ENCODE assay signal across 6 cellular contexts in genomic region chr2:74548285-74548918, GRCh38. TPM values are rescaled to one million over a fixed set of nuclear protein-coding genes. Genes with fewer than 3 reads are reported as not detected.
DNase-seq lines count a peak whose midpoint lies in the region; ATAC-seq and TF ChIP-seq lines count a peak whose summit lies in the region.

No MANE protein-coding gene starts in this region.

- no peak for DNase-seq in LNCaP clone FGC (ENCODE audit: low read depth)
- no peak for DNase-seq in brain microvascular endothelial cell
- DNase-seq in neuronal stem cell (ENCODE audit: low spot score), result no peak
- no peak for DNase-seq in activated CD4-positive, CD25-positive, alpha-beta regulatory T cell treated with anti-CD3 and anti-CD28 coated beads, Interleukin-2, amount 50 U/mL, for 72 hours
- DNase-seq in DMS153 (lab: John Stamatoyannopoulos, UW), result no peak

- no peak overlapping the region for H3K14ac ChIP-seq in neuronal stem cell (ENCODE audit: low read length)

- H3K23ac ChIP-seq in neuronal stem cell (ENCODE audit: low read depth, low read length, poor library complexity), result no peak overlapping the region

- H3K4me3 ChIP-seq in LNCaP clone FGC (ENCODE audit: low read depth, low read length), result peak overlapping the region; percentile 60
- H3K4me3 ChIP-seq in brain microvascular endothelial cell (ENCODE audit: low read depth, low read length), result peak overlapping the region; percentile 64
- H3K4me3 ChIP-seq in neuronal stem cell (ENCODE audit: low read length in 2 of 2), result peak overlapping the region in 1 of 2 donors; percentile 77

- no peaks in the 10 kb centered on the region for H3K9me3 ChIP-seq in neuronal stem cell (replicated peaks in 1 of 2; ENCODE audit: control insufficient read depth in 2 of 2, insufficient read depth in 1 of 2, low read depth in 1 of 2, low read length in 2 of 2)

- no peak overlapping the region for H2BK12ac ChIP-seq in neuronal stem cell (ENCODE audit: low read length)

- peaks cover 4 to 21% of the 10 kb centered on the region in 2 donors for H3K4me1 ChIP-seq in neuronal stem cell (ENCODE audit: control insufficient read depth in 2 of 2, insufficient read depth in 1 of 2, low read depth in 1 of 2, low read length in 2 of 2)

- no peak for ATAC-seq in HG02870 (IDR thresholded peaks at IDR 0.05; ENCODE audit: unreplicated experiment)

- H2AK5ac ChIP-seq in neuronal stem cell (ENCODE audit: low read depth, low read length), result no peak overlapping the region

- TF ChIP-seq CTCF in LNCaP clone FGC (IDR thresholded peaks at IDR 0.05; ENCODE audit: control insufficient read depth, extremely low read depth, insufficient read depth) (no peak), brain microvascular endothelial cell (IDR thresholded peaks at IDR 0.05; ENCODE audit: low read depth, low read length, missing control alignments) (no peak)

- no peak overlapping the region for H3K18ac ChIP-seq in neuronal stem cell (ENCODE audit: low read length)

- no peak overlapping the region for H2BK120ac ChIP-seq in neuronal stem cell (ENCODE audit: low read depth, low read length)

- H4K91ac ChIP-seq in neuronal stem cell (ENCODE audit: low read depth, low read length, poor library complexity), result no peak overlapping the region

- no peak overlapping the region for H3K4ac ChIP-seq in neuronal stem cell (ENCODE audit: low read length)

- H3K36me3 ChIP-seq in brain microvascular endothelial cell (replicated peaks) (no peaks in the 10 kb centered on the region), neuronal stem cell (replicated peaks in 1 of 2; ENCODE audit: control insufficient read depth in 2 of 2, insufficient read depth in 2 of 2, low read length in 2 of 2) (peaks cover 11 to 33% of the 10 kb centered on the region in 2 donors)

- in situ Hi-C loops in brain microvascular endothelial cell (cut with HindIII; ENCODE audit: low pct_ligation_motif_present, low sequenced_read_pairs), result no loop called here

- H3K27ac ChIP-seq in brain microvascular endothelial cell (peak overlapping the region; percentile 2), neuronal stem cell (replicated peaks; ENCODE audit: low read length) (no peak overlapping the region)

- no peaks in the 10 kb centered on the region for H3K27me3 ChIP-seq in brain microvascular endothelial cell (replicated peaks)
- peaks cover 0 to 41% (median 0%) of the 10 kb centered on the region in 3 experiments for H3K27me3 ChIP-seq in neuronal stem cell (ENCODE audit: control insufficient read depth in 3 of 3, insufficient read depth in 3 of 3, low read depth in 1 of 3, low read length in 3 of 3)

- no peak overlapping the region for H3K9ac ChIP-seq in neuronal stem cell (ENCODE audit: low read depth, low read length, poor library complexity)

- peaks cover 4% of the 10 kb centered on the region for H3K79me1 ChIP-seq in neuronal stem cell (ENCODE audit: low read depth, low read length)

- no peak overlapping the region for H2AFZ ChIP-seq in neuronal stem cell (ENCODE audit: low read length)

- H3K4me2 ChIP-seq in neuronal stem cell (ENCODE audit: insufficient read depth, low read length, poor library complexity, severe bottlenecking), result peak overlapping the region; percentile 84

- no CpG with 5 or more reads among the region's 28 CpGs for WGBS in neuronal stem cell (ENCODE audit: extremely low coverage in 2 of 2, insufficient read length in 2 of 2, insufficient replicate concordance in 1 of 2), 2 donors

- no peak overlapping the region for H2BK15ac ChIP-seq in neuronal stem cell (ENCODE audit: low read length)

- no peak overlapping the region for H2BK5ac ChIP-seq in neuronal stem cell (ENCODE audit: low read length)

- H4K8ac ChIP-seq in neuronal stem cell (ENCODE audit: low read depth, low read length), result no peak overlapping the region

RNA-seq across cellular contexts. Expression of gene LOXL3, which starts 5.3 kb away (rescaled TPM):
- 16.9 TPM for polyA plus RNA-seq in neuronal stem cell (2013, experiment 1 of 2)
- 16.9 TPM for polyA plus RNA-seq in neuronal stem cell (2013, experiment 2 of 2)

RNA-seq across cellular contexts. Expression of gene DOK1, which starts 6.1 kb away (rescaled TPM):
- polyA plus RNA-seq in neuronal stem cell (2013, experiment 1 of 2), result 11.5 TPM
- polyA plus RNA-seq in neuronal stem cell (2013, experiment 2 of 2), result 11.2 TPM

RNA-seq across cellular contexts. Expression of gene HTRA2, which starts 18.7 kb away (rescaled TPM):
- polyA plus RNA-seq in neuronal stem cell (2013, experiment 1 of 2), result 24.3 TPM
- polyA plus RNA-seq in neuronal stem cell (2013, experiment 2 of 2), result 25.7 TPM

RNA-seq across cellular contexts. Expression of gene AUP1, which starts 18.9 kb away (rescaled TPM):
- polyA plus RNA-seq in neuronal stem cell (2013, experiment 1 of 2), result 65.9 TPM
- polyA plus RNA-seq in neuronal stem cell (2013, experiment 2 of 2), result 64.5 TPM

RNA-seq across cellular contexts. Expression of gene DQX1, which starts 22.4 kb away (rescaled TPM):
- 0.17 TPM for polyA plus RNA-seq in neuronal stem cell (2013, experiment 1 of 2)
- 0.18 TPM for polyA plus RNA-seq in neuronal stem cell (2013, experiment 2 of 2)
